In the genomic region with DNA sequence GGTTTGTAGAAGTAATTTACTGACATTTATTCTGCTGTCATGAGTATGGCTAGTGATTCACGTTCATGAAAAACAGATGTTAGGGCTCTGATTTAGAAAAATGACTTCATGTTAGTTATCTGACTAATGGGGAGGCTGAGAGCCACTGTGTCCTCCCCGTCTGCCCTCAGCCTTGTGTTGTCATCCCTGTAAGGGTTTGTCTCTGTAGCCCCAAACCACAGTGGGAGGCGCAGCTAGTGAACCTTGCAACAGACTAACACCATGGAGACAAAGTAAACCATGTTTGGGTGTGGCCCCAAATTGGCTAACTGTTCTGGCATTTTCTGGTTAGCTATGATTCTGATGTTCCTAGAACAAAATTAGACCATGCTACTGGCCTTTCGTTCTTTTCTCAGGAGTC, we compare ENCODE assay signal across 8 cellular contexts.
DNase-seq lines count a peak whose midpoint lies in the region; ATAC-seq and TF ChIP-seq lines count a peak whose summit lies in the region.

No MANE protein-coding gene starts in this region.

- H3K4me3 Mint-ChIP-seq in activated naive CD4-positive, alpha-beta T cell treated with anti-CD3 and anti-CD28 coated beads, Interleukin-2, amount 50 U/mL, for 24 hours: peak overlapping the region; percentile 75

- H3K36me3 ChIP-seq in SJSA1 (peaks cover 43% of the 10 kb centered on the region), right atrium auricular region (no peaks in the 10 kb centered on the region)

- H3K27me3 Mint-ChIP-seq in activated naive CD4-positive, alpha-beta T cell treated with anti-CD3 and anti-CD28 coated beads, Interleukin-2, amount 50 U/mL, for 24 hours: no peaks in the 10 kb centered on the region

- peak; percentile 97 for DNase-seq in Daoy (ENCODE audit: low read depth)
- DNase-seq in SJSA1 (ENCODE audit: low read depth in 1 of 2, low spot score in 2 of 2): peak; percentile 93 to 97
- DNase-seq in right atrium auricular region (ENCODE audit: low spot score): peak; percentile 98
- peak; percentile 80 for DNase-seq in stimulated activated CD4-positive, alpha-beta T cell treated with anti-CD3 and anti-CD28 coated beads, Interleukin-15, amount 100 ng/mL, for 24 hours

- no peaks in the 10 kb centered on the region for H3K9me3 Mint-ChIP-seq in activated naive CD4-positive, alpha-beta T cell treated with anti-CD3 and anti-CD28 coated beads, Interleukin-2, amount 50 U/mL, for 24 hours

- H3K27me3 ChIP-seq in SJSA1 (replicated peaks) (no peaks in the 10 kb centered on the region), right atrium auricular region (no peaks in the 10 kb centered on the region)

- no peak for TF ChIP-seq CTCF in right atrium auricular region (IDR thresholded peaks at IDR 0.05)

- H3K27ac ChIP-seq in SJSA1 (peak overlapping the region; percentile 99), right atrium auricular region (peak overlapping the region; percentile 85 to 93)

- peak overlapping the region; percentile 94 for H3K27ac Mint-ChIP-seq in activated naive CD4-positive, alpha-beta T cell treated with anti-CD3 and anti-CD28 coated beads, Interleukin-2, amount 50 U/mL, for 24 hours

- ATAC-seq in HG03064 (IDR thresholded peaks at IDR 0.05; ENCODE audit: low read depth, unreplicated experiment) (peak; percentile 36), HG02623 (IDR thresholded peaks at IDR 0.05; ENCODE audit: unreplicated experiment) (no peak), HG02678 (IDR thresholded peaks at IDR 0.05; ENCODE audit: unreplicated experiment) (no peak)

- H3K4me3 ChIP-seq in SJSA1: no peak overlapping the region
- H3K4me3 ChIP-seq in right atrium auricular region: no peak overlapping the region

- H3K4me1 ChIP-seq in SJSA1 (replicated peaks): peaks cover 37% of the 10 kb centered on the region
- H3K4me1 ChIP-seq in right atrium auricular region: peaks cover 0 to 58% of the 10 kb centered on the region in 2 donors

- no peaks in the 10 kb centered on the region for H3K36me3 Mint-ChIP-seq in activated naive CD4-positive, alpha-beta T cell treated with anti-CD3 and anti-CD28 coated beads, Interleukin-2, amount 50 U/mL, for 24 hours

- H3K9me3 ChIP-seq in SJSA1 (replicated peaks) (no peaks in the 10 kb centered on the region; the same call in 1 of the 2 replicates), right atrium auricular region (no peaks in the 10 kb centered on the region)

- H3K4me1 Mint-ChIP-seq in activated naive CD4-positive, alpha-beta T cell treated with anti-CD3 and anti-CD28 coated beads, Interleukin-2, amount 50 U/mL, for 24 hours: peaks cover 53% of the 10 kb centered on the region
